8 cellular contexts compared by ENCODE assay signal in the genomic region with DNA sequence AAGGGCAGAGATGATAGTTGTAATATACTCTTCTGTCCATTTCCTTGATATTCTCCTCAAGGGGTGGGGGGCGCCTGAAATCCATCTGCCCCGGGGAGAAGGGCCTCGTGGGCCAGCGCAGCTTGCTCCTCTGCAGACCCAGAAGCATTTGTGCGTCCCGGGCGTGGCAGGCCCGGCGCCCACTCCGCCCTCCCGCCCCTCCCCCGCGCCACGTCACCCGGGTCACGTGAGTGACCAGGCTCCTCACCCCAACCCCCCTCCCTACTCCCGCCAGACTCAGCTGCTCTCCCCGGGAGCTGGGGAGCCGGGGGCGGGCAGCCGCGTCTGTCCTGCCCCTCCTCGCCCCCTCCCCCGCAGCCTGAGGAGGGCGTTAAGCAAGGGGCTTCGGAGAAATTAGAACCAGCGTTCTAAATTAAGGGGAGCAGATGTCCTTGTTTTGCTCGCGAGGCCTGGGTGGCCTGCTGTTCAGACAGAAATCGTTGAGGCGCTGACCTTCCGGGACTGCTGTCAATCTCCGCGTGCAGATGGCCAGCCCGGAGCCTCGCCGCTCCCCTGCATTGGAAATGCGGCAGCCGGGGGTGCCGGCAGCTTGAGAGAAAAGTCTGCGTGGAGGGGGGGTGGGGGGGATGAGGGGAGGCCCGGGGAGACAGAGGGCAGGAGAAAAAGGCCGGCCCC.
DNase-seq lines count a peak whose midpoint lies in the region; ATAC-seq and TF ChIP-seq lines count a peak whose summit lies in the region.

No MANE protein-coding gene starts in this region.

- peaks cover 45% of the 10 kb centered on the region for H3K4me1 Mint-ChIP-seq in activated CD4-positive, alpha-beta memory T cell treated with anti-CD3 and anti-CD28 coated beads, Interleukin-2, amount 10 ng/mL, durations not matched to agents 7 days and 5 days

- intact Hi-C loops in lower lobe of right lung (cut with DNase I): no loop called here

- H3K4me3 Mint-ChIP-seq in activated CD4-positive, alpha-beta memory T cell treated with anti-CD3 and anti-CD28 coated beads, Interleukin-2, amount 10 ng/mL, durations not matched to agents 7 days and 5 days: peak overlapping the region; percentile 73

- H3K4me1 ChIP-seq in HAP-1 (peaks cover 13% of the 10 kb centered on the region), ectodermal cell (ENCODE audit: control insufficient read depth, insufficient read depth, low read length) (peaks cover 20% of the 10 kb centered on the region), lower lobe of right lung (peaks cover 24% of the 10 kb centered on the region)

- DNase-seq in ELF-1 (ENCODE audit: low read depth, low spot score) (peak; percentile 83), HAP-1 (ENCODE audit: low spot score in 2 of 2) (peak; percentile 57 to 85), NCI-H2227 (lab: John Stamatoyannopoulos, UW; ENCODE audit: unreplicated experiment) (peak; percentile 87), lower lobe of right lung (peak; percentile 86)
- DNase-seq in activated CD4-positive, alpha-beta memory T cell treated with anti-CD3 and anti-CD28 coated beads, Interleukin-2, amount 10 ng/mL, durations not matched to agents 7 days and 5 days: peak; percentile 78
- DNase-seq in stimulated activated CD4-positive, alpha-beta T cell treated with anti-CD3 and anti-CD28 coated beads, Interleukin-4, amount 100 ng/mL, for 24 hours: peak; percentile 62

- CTCF ChIA-PET in activated CD4-positive, alpha-beta memory T cell treated with anti-CD3 and anti-CD28 coated beads, Interleukin-2, amount 10 ng/mL, durations not matched to agents 7 days and 5 days (lab: Charles Lee): interaction anchor here (0.5 to 1.4 kb wide), 3 partner anchors 19 to 359 kb away, joined by 3 read pairs; no protein-coding TSS in a partner anchor

- POLR2A ChIA-PET in activated CD4-positive, alpha-beta memory T cell treated with anti-CD3 and anti-CD28 coated beads, Interleukin-2, amount 10 ng/mL, durations not matched to agents 7 days and 5 days (lab: Charles Lee): interaction anchor here (0.8 to 2.7 kb wide), 8 partner anchors 8 to 626 kb away, joined by 3 to 15 read pairs (median 4); a partner anchor contains a TSS

- 1% methylated on average over 37 to 42 of the region's 43 CpGs for WGBS in ectodermal cell, 2 experiments

- ATAC-seq in lower lobe of right lung: peak; percentile 94
- ATAC-seq in GM18519 (IDR thresholded peaks at IDR 0.05; ENCODE audit: low FRiP score, unreplicated experiment): no peak

- H3K36me3 Mint-ChIP-seq in activated CD4-positive, alpha-beta memory T cell treated with anti-CD3 and anti-CD28 coated beads, Interleukin-2, amount 10 ng/mL, durations not matched to agents 7 days and 5 days (ENCODE audit: low read depth): no peaks in the 10 kb centered on the region

- H3K9me3 ChIP-seq in HAP-1 (no peaks in the 10 kb centered on the region), ectodermal cell (ENCODE audit: control insufficient read depth, low read length) (no peaks in the 10 kb centered on the region), lower lobe of right lung (no peaks in the 10 kb centered on the region)

- no peaks in the 10 kb centered on the region for H3K9me3 Mint-ChIP-seq in activated CD4-positive, alpha-beta memory T cell treated with anti-CD3 and anti-CD28 coated beads, Interleukin-2, amount 10 ng/mL, durations not matched to agents 7 days and 5 days

- no peaks in the 10 kb centered on the region for H3K27me3 Mint-ChIP-seq in activated CD4-positive, alpha-beta memory T cell treated with anti-CD3 and anti-CD28 coated beads, Interleukin-2, amount 10 ng/mL, durations not matched to agents 7 days and 5 days

- H3K27me3 ChIP-seq in HAP-1 (ENCODE audit: low read depth) (no peaks in the 10 kb centered on the region), ectodermal cell (ENCODE audit: control insufficient read depth, insufficient read depth, low read length, poor library complexity, severe bottlenecking) (no peaks in the 10 kb centered on the region), lower lobe of right lung (ENCODE audit: low read depth) (no peaks in the 10 kb centered on the region)

- peak overlapping the region; percentile 68 for H3K27ac Mint-ChIP-seq in activated CD4-positive, alpha-beta memory T cell treated with anti-CD3 and anti-CD28 coated beads, Interleukin-2, amount 10 ng/mL, durations not matched to agents 7 days and 5 days

- no peaks in the 10 kb centered on the region for H3K36me3 ChIP-seq in HAP-1 (replicated peaks)
- H3K36me3 ChIP-seq in ectodermal cell (ENCODE audit: control insufficient read depth, insufficient read depth, low read length): no peaks in the 10 kb centered on the region
- H3K36me3 ChIP-seq in lower lobe of right lung: no peaks in the 10 kb centered on the region

- peak overlapping the region; percentile 98 for H3K27ac ChIP-seq in ectodermal cell (ENCODE audit: insufficient read depth, low read depth, low read length, poor library complexity, severe bottlenecking)
- H3K27ac ChIP-seq in lower lobe of right lung: peak overlapping the region; percentile 91

- no peak for TF ChIP-seq CTCF in lower lobe of right lung (IDR thresholded peaks at IDR 0.05)

- in situ Hi-C loops in HAP-1 (cut with MboI; ENCODE audit: low sequenced_read_pairs): no loop called here

- H3K4me3 ChIP-seq in HAP-1 (peak overlapping the region; percentile 25), ectodermal cell (ENCODE audit: insufficient read depth, low read depth, low read length) (peak overlapping the region; percentile 39), lower lobe of right lung (peak overlapping the region; percentile 58)
